ENCODE assay signal across 13 cellular contexts in genomic region chr3:27325419-27325818, GRCh38. TPM values are rescaled to one million over a fixed set of nuclear protein-coding genes. Genes with fewer than 3 reads are reported as not detected.
DNase-seq lines count a peak whose midpoint lies in the region; ATAC-seq and TF ChIP-seq lines count a peak whose summit lies in the region.
"Had no signal": no experiment of that assay in that cellular context is flagged by ENCODE, and none has a peak within 500 bp of the region (broad histone marks: within the 10 kb centered on the region; RNA-seq: fewer than 3 reads in every experiment).

No MANE protein-coding gene starts in this region.

- intact Hi-C loops in heart right ventricle (cut with DNase I), result no loop called here

- H3K36me3 Mint-ChIP-seq in activated T-cell treated with anti-CD3 and anti-CD28 coated beads, Interleukin-2, amount 50 U/mL, for 24 hours (ENCODE audit: low read depth), result no peaks in the 10 kb centered on the region

- H3K4me1 ChIP-seq in right atrium auricular region (peaks cover 0 to 22% of the 10 kb centered on the region in 2 donors), heart right ventricle (peaks cover 0 to 27% (median 8%) of the 10 kb centered on the region in 9 donors)

- H3K27me3 ChIP-seq in right atrium auricular region, result no peaks in the 10 kb centered on the region
- H3K27me3 ChIP-seq in heart right ventricle, result no peaks in the 10 kb centered on the region

- H3K27ac Mint-ChIP-seq in activated T-cell treated with anti-CD3 and anti-CD28 coated beads, Interleukin-2, amount 50 U/mL, for 24 hours, result no peak overlapping the region

- WGBS in heart right ventricle, 2 donors, result 71 to 96% methylated on average over 1 of the region's 1 CpG

- H3K36me3 ChIP-seq in right atrium auricular region, result no peaks in the 10 kb centered on the region
- no peaks in the 10 kb centered on the region for H3K36me3 ChIP-seq in heart right ventricle

- TF ChIP-seq CTCF in right atrium auricular region (IDR thresholded peaks at IDR 0.05) (no peak), heart right ventricle (IDR thresholded peaks at IDR 0.05) (no peak), foreskin fibroblast (IDR thresholded peaks at IDR 0.05; ENCODE audit: low read depth, low read length) (peak; percentile 9)

- H3K4me3 ChIP-seq in right atrium auricular region, result no peak overlapping the region
- no peak overlapping the region for H3K4me3 ChIP-seq in heart right ventricle
- H3K4me3 ChIP-seq in foreskin fibroblast (ENCODE audit: low read depth in 1 of 2, low read length in 2 of 2), result no peak overlapping the region

- H3K9me3 ChIP-seq in right atrium auricular region (no peaks in the 10 kb centered on the region), heart right ventricle (peaks cover 0 to 8% (median 0%) of the 10 kb centered on the region in 11 donors)

- DNase-seq in right atrium auricular region (ENCODE audit: low spot score) (no peak), heart right ventricle (no peak), NAMALWA (ENCODE audit: low spot score) (peak; percentile 10), foreskin fibroblast (no peak), H4 (ENCODE audit: low spot score) (no peak), DMS153 (lab: John Stamatoyannopoulos, UW) (no peak)
- no peak for DNase-seq in activated T-cell treated with anti-CD3 and anti-CD28 coated beads, Interleukin-2, amount 50 U/mL, for 24 hours
- no peak for DNase-seq in stimulated activated naive CD4-positive, alpha-beta T cell (lab: John Stamatoyannopoulos, UW)
- DNase-seq: activated CD4-positive, alpha-beta T cell treated with anti-CD3 and anti-CD28 coated beads for 1 hour; activated naive CD4-positive, alpha-beta T cell treated with Interleukin-2 at 50 U/mL for 16 hours; left ventricle myocardium superior; NCI-H1105; NCI-H526 treated with DMSO at 0.1 percent for 48 hours had no signal

- H3K9me3 Mint-ChIP-seq in activated T-cell treated with anti-CD3 and anti-CD28 coated beads, Interleukin-2, amount 50 U/mL, for 24 hours, result peaks cover 5% of the 10 kb centered on the region

- H3K4me3 Mint-ChIP-seq in activated T-cell treated with anti-CD3 and anti-CD28 coated beads, Interleukin-2, amount 50 U/mL, for 24 hours, result no peak overlapping the region

- H3K27me3 Mint-ChIP-seq in activated T-cell treated with anti-CD3 and anti-CD28 coated beads, Interleukin-2, amount 50 U/mL, for 24 hours, result no peaks in the 10 kb centered on the region

- ATAC-seq in heart right ventricle, result no peak
- ATAC-seq: left ventricle myocardium superior had no signal

- no peaks in the 10 kb centered on the region for H3K4me1 Mint-ChIP-seq in activated T-cell treated with anti-CD3 and anti-CD28 coated beads, Interleukin-2, amount 50 U/mL, for 24 hours (ENCODE audit: low read depth)

- H3K27ac ChIP-seq in right atrium auricular region (peak overlapping the region; percentile 68 to 78), heart right ventricle (peak overlapping the region in 3 of 10 donors; percentile 55 to 73 (median 72))

RNA-seq across cellular contexts. Expression of gene NEK10, which starts 43.8 kb away (rescaled TPM):
- 10 to 100 TPM; 10.3 to 18.3 TPM for total RNA-seq in right atrium auricular region
- total RNA-seq in heart right ventricle, result 10 to 100 TPM in 4 of 10 donors, 1 to 10 TPM in 6; 3.1 to 17.5 (median 8.6) TPM
- polyA plus RNA-seq in heart right ventricle, result 1 to 10 TPM in 1 of 2 donors, under 1 TPM in 1; 0.36 to 5.6 TPM
- total RNA-seq in H4 (2014; rRNA removed; shearing (Covaris generic)), result 1.8 and 1.9 TPM in 2 replicates
